ENCODE assay signal across 2 cellular contexts in genomic region chr5:176693477-176693851, GRCh38.
TF ChIP-seq lines count a peak whose summit lies in the region.

No MANE protein-coding gene starts in this region.

TF ChIP-seq in GM23338, 12 proteins besides CTCF, POLR2A, EP300 and RAD21:
- TF ChIP-seq, protein P1, sequence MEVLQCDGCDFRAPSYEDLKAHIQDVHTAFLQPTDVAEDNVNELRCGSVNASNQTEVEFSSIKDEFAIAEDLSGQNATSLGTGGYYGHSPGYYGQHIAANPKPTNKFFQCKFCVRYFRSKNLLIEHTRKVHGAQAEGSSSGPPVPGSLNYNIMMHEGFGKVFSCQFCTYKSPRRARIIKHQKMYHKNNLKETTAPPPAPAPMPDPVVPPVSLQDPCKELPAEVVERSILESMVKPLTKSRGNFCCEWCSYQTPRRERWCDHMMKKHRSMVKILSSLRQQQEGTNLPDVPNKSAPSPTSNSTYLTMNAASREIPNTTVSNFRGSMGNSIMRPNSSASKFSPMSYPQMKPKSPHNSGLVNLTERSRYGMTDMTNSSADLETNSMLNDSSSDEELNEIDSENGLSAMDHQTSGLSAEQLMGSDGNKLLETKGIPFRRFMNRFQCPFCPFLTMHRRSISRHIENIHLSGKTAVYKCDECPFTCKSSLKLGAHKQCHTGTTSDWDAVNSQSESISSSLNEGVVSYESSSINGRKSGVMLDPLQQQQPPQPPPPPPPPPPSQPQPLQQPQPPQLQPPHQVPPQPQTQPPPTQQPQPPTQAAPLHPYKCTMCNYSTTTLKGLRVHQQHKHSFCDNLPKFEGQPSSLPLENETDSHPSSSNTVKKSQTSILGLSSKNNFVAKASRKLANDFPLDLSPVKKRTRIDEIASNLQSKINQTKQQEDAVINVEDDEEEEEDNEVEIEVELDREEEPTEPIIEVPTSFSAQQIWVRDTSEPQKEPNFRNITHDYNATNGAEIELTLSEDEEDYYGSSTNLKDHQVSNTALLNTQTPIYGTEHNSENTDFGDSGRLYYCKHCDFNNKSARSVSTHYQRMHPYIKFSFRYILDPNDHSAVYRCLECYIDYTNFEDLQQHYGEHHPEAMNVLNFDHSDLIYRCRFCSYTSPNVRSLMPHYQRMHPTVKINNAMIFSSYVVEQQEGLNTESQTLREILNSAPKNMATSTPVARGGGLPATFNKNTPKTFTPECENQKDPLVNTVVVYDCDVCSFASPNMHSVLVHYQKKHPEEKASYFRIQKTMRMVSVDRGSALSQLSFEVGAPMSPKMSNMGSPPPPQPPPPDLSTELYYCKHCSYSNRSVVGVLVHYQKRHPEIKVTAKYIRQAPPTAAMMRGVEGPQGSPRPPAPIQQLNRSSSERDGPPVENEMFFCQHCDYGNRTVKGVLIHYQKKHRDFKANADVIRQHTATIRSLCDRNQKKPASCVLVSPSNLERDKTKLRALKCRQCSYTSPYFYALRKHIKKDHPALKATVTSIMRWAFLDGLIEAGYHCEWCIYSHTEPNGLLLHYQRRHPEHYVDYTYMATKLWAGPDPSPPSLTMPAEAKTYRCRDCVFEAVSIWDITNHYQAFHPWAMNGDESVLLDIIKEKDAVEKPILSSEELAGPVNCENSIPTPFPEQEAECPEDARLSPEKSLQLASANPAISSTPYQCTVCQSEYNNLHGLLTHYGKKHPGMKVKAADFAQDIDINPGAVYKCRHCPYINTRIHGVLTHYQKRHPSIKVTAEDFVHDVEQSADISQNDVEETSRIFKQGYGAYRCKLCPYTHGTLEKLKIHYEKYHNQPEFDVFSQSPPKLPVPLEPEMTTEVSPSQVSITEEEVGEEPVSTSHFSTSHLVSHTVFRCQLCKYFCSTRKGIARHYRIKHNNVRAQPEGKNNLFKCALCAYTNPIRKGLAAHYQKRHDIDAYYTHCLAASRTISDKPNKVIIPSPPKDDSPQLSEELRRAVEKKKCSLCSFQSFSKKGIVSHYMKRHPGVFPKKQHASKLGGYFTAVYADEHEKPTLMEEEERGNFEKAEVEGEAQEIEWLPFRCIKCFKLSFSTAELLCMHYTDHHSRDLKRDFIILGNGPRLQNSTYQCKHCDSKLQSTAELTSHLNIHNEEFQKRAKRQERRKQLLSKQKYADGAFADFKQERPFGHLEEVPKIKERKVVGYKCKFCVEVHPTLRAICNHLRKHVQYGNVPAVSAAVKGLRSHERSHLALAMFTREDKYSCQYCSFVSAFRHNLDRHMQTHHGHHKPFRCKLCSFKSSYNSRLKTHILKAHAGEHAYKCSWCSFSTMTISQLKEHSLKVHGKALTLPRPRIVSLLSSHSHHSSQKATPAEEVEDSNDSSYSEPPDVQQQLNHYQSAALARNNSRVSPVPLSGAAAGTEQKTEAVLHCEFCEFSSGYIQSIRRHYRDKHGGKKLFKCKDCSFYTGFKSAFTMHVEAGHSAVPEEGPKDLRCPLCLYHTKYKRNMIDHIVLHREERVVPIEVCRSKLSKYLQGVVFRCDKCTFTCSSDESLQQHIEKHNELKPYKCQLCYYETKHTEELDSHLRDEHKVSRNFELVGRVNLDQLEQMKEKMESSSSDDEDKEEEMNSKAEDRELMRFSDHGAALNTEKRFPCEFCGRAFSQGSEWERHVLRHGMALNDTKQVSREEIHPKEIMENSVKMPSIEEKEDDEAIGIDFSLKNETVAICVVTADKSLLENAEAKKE (CRISPR knock-in tag; IDR thresholded peaks at IDR 0.05): no peak
- TF ChIP-seq STAT1 (IDR thresholded peaks at IDR 0.05; ENCODE audit: unreplicated experiment) (no peak), EZH2phosphoT487 (IDR thresholded peaks at IDR 0.05; ENCODE audit: unreplicated experiment) (no peak), EZH2 (IDR thresholded peaks at IDR 0.05; ENCODE audit: low read depth, unreplicated experiment) (no peak), ZNF114 (CRISPR knock-in tag; IDR thresholded peaks at IDR 0.05) (no peak), JUNB (IDR thresholded peaks at IDR 0.05; ENCODE audit: unreplicated experiment) (no peak), CREB1 (CRISPR knock-in tag; IDR thresholded peaks at IDR 0.05; ENCODE audit: low read depth) (no peak), ZNF331 (CRISPR knock-in tag; IDR thresholded peaks at IDR 0.05; ENCODE audit: low read depth) (no peak), NANOG (IDR thresholded peaks at IDR 0.05; ENCODE audit: borderline replicate concordance) (no peak), POLR2AphosphoS5 (IDR thresholded peaks at IDR 0.05; ENCODE audit: low read depth) (no peak)
- TF ChIP-seq, protein P2, sequence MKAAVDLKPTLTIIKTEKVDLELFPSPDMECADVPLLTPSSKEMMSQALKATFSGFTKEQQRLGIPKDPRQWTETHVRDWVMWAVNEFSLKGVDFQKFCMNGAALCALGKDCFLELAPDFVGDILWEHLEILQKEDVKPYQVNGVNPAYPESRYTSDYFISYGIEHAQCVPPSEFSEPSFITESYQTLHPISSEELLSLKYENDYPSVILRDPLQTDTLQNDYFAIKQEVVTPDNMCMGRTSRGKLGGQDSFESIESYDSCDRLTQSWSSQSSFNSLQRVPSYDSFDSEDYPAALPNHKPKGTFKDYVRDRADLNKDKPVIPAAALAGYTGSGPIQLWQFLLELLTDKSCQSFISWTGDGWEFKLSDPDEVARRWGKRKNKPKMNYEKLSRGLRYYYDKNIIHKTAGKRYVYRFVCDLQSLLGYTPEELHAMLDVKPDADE (IDR thresholded peaks at IDR 0.05): no peak
- TF ChIP-seq, protein P3, sequence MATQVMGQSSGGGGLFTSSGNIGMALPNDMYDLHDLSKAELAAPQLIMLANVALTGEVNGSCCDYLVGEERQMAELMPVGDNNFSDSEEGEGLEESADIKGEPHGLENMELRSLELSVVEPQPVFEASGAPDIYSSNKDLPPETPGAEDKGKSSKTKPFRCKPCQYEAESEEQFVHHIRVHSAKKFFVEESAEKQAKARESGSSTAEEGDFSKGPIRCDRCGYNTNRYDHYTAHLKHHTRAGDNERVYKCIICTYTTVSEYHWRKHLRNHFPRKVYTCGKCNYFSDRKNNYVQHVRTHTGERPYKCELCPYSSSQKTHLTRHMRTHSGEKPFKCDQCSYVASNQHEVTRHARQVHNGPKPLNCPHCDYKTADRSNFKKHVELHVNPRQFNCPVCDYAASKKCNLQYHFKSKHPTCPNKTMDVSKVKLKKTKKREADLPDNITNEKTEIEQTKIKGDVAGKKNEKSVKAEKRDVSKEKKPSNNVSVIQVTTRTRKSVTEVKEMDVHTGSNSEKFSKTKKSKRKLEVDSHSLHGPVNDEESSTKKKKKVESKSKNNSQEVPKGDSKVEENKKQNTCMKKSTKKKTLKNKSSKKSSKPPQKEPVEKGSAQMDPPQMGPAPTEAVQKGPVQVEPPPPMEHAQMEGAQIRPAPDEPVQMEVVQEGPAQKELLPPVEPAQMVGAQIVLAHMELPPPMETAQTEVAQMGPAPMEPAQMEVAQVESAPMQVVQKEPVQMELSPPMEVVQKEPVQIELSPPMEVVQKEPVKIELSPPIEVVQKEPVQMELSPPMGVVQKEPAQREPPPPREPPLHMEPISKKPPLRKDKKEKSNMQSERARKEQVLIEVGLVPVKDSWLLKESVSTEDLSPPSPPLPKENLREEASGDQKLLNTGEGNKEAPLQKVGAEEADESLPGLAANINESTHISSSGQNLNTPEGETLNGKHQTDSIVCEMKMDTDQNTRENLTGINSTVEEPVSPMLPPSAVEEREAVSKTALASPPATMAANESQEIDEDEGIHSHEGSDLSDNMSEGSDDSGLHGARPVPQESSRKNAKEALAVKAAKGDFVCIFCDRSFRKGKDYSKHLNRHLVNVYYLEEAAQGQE (IDR thresholded peaks at IDR 0.05; ENCODE audit: unreplicated experiment): no peak
TF ChIP-seq in GM23338: peak in this region for 0.

TF ChIP-seq in GM12878, 131 proteins besides CTCF, POLR2A, EP300 and RAD21:
- TF ChIP-seq SPI1 (IDR thresholded peaks at IDR 0.05; ENCODE audit: borderline replicate concordance, insufficient read depth, low read depth, low read length): peak; percentile 10; the same call in 1 of the 2 replicates
- no peak for TF ChIP-seq SUZ12 (IDR thresholded peaks at IDR 0.05; ENCODE audit: unreplicated experiment)
TF ChIP-seq in GM12878: peak in this region for 1.
